Comparison of ENCODE assay signal across 1 cellular context in genomic region chr1:242017580-242018233, GRCh38.
TF ChIP-seq lines count a peak whose summit lies in the region.

No MANE protein-coding gene starts in this region.

TF ChIP-seq in HCT116, 20 proteins besides CTCF, POLR2A, EP300 and RAD21 (continued from another document):
- TF ChIP-seq, protein P1, sequence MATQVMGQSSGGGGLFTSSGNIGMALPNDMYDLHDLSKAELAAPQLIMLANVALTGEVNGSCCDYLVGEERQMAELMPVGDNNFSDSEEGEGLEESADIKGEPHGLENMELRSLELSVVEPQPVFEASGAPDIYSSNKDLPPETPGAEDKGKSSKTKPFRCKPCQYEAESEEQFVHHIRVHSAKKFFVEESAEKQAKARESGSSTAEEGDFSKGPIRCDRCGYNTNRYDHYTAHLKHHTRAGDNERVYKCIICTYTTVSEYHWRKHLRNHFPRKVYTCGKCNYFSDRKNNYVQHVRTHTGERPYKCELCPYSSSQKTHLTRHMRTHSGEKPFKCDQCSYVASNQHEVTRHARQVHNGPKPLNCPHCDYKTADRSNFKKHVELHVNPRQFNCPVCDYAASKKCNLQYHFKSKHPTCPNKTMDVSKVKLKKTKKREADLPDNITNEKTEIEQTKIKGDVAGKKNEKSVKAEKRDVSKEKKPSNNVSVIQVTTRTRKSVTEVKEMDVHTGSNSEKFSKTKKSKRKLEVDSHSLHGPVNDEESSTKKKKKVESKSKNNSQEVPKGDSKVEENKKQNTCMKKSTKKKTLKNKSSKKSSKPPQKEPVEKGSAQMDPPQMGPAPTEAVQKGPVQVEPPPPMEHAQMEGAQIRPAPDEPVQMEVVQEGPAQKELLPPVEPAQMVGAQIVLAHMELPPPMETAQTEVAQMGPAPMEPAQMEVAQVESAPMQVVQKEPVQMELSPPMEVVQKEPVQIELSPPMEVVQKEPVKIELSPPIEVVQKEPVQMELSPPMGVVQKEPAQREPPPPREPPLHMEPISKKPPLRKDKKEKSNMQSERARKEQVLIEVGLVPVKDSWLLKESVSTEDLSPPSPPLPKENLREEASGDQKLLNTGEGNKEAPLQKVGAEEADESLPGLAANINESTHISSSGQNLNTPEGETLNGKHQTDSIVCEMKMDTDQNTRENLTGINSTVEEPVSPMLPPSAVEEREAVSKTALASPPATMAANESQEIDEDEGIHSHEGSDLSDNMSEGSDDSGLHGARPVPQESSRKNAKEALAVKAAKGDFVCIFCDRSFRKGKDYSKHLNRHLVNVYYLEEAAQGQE (IDR thresholded peaks at IDR 0.05; ENCODE audit: low read depth): no peak
- no peak for TF ChIP-seq MAX (IDR thresholded peaks at IDR 0.05)
- TF ChIP-seq, protein P2, sequence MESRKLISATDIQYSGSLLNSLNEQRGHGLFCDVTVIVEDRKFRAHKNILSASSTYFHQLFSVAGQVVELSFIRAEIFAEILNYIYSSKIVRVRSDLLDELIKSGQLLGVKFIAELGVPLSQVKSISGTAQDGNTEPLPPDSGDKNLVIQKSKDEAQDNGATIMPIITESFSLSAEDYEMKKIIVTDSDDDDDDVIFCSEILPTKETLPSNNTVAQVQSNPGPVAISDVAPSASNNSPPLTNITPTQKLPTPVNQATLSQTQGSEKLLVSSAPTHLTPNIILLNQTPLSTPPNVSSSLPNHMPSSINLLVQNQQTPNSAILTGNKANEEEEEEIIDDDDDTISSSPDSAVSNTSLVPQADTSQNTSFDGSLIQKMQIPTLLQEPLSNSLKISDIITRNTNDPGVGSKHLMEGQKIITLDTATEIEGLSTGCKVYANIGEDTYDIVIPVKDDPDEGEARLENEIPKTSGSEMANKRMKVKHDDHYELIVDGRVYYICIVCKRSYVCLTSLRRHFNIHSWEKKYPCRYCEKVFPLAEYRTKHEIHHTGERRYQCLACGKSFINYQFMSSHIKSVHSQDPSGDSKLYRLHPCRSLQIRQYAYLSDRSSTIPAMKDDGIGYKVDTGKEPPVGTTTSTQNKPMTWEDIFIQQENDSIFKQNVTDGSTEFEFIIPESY (IDR thresholded peaks at IDR 0.05; ENCODE audit: extremely low read depth, insufficient replicate concordance, low read length): no peak
- TF ChIP-seq FOSL1 (IDR thresholded peaks at IDR 0.05; ENCODE audit: low read depth): no peak
- no peak for TF ChIP-seq TCF7L2 (IDR thresholded peaks at IDR 0.05; ENCODE audit: borderline replicate concordance, extremely low read depth, insufficient read depth, insufficient read length)
- no peak for TF ChIP-seq CEBPB (IDR thresholded peaks at IDR 0.05; ENCODE audit: low read depth)
- TF ChIP-seq EZH2phosphoT487 (IDR thresholded peaks at IDR 0.05; ENCODE audit: borderline replicate concordance): no peak
- no peak for TF ChIP-seq YY1 (IDR thresholded peaks at IDR 0.05; ENCODE audit: extremely low read depth, insufficient replicate concordance, low read depth, low read length)
